ENCODE assay signal across 3 cellular contexts in the genomic region with DNA sequence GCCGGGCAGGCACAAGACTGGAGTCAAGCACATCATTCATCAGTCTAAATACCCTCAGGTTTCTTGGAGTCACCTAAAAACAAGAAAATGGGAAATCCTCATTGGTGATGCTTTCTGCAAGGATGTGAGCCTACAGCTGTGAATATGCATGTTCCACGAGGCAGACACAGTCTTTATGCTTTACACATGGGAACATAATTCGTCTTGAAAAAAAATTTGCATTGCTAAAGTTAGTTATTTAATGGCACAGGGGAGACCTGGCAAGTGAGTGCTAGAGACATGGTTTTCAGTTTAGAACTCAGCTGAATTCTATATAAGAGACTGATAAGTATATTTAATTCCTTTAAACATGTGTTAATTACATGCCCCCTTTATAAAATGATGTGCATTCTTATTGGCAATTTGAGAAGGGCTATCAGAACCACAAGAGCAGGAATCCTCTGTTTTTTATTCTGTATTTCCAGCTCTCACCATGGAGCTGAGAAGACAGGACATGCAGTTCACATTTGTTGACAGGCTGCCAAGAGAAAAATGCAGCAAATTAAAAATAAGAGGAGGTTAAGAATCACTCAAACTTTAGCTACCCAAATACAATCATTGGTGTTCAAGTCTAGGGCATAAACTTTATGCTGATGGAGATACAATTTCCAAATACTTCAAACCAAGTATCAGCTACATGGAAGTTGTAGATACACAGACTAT.
TF ChIP-seq lines count a peak whose summit lies in the region.

No MANE protein-coding gene starts in this region.

TF ChIP-seq in SK-N-SH treated with all-trans-retinoic acid at 6 μM for 48 hours, 23 proteins besides CTCF, POLR2A, EP300 and RAD21 (continued from another document):
- no peak for TF ChIP-seq ZFP30 (CRISPR knock-in tag; IDR thresholded peaks at IDR 0.05)
- no peak for TF ChIP-seq ESRRG (CRISPR knock-in tag; IDR thresholded peaks at IDR 0.05)
- TF ChIP-seq, protein P1, sequence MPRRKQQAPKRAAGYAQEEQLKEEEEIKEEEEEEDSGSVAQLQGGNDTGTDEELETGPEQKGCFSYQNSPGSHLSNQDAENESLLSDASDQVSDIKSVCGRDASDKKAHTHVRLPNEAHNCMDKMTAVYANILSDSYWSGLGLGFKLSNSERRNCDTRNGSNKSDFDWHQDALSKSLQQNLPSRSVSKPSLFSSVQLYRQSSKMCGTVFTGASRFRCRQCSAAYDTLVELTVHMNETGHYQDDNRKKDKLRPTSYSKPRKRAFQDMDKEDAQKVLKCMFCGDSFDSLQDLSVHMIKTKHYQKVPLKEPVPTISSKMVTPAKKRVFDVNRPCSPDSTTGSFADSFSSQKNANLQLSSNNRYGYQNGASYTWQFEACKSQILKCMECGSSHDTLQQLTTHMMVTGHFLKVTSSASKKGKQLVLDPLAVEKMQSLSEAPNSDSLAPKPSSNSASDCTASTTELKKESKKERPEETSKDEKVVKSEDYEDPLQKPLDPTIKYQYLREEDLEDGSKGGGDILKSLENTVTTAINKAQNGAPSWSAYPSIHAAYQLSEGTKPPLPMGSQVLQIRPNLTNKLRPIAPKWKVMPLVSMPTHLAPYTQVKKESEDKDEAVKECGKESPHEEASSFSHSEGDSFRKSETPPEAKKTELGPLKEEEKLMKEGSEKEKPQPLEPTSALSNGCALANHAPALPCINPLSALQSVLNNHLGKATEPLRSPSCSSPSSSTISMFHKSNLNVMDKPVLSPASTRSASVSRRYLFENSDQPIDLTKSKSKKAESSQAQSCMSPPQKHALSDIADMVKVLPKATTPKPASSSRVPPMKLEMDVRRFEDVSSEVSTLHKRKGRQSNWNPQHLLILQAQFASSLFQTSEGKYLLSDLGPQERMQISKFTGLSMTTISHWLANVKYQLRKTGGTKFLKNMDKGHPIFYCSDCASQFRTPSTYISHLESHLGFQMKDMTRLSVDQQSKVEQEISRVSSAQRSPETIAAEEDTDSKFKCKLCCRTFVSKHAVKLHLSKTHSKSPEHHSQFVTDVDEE (CRISPR knock-in tag; IDR thresholded peaks at IDR 0.05) = no peak
- TF ChIP-seq ARNTL (CRISPR knock-in tag; IDR thresholded peaks at IDR 0.05; ENCODE audit: borderline replicate concordance, low read depth) = no peak
- TF ChIP-seq RARB (CRISPR knock-in tag; IDR thresholded peaks at IDR 0.05) = no peak

TF ChIP-seq in SK-N-SH, 30 proteins besides CTCF, POLR2A, EP300 and RAD21 (continued from another document):
- TF ChIP-seq, protein P2, sequence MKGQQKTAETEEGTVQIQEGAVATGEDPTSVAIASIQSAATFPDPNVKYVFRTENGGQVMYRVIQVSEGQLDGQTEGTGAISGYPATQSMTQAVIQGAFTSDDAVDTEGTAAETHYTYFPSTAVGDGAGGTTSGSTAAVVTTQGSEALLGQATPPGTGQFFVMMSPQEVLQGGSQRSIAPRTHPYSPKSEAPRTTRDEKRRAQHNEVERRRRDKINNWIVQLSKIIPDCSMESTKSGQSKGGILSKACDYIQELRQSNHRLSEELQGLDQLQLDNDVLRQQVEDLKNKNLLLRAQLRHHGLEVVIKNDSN (IDR thresholded peaks at IDR 0.05; ENCODE audit: borderline replicate concordance, low read depth) = no peak
- no peak for TF ChIP-seq SIN3A (IDR thresholded peaks at IDR 0.05; ENCODE audit: borderline replicate concordance, low read depth, low read length)
- no peak for TF ChIP-seq ZBTB33 (IDR thresholded peaks at IDR 0.05; ENCODE audit: borderline replicate concordance, low read depth)
- TF ChIP-seq FOXJ3 (CRISPR knock-in tag; IDR thresholded peaks at IDR 0.05) = no peak
- no peak for TF ChIP-seq FOSL2 (IDR thresholded peaks at IDR 0.05; ENCODE audit: borderline replicate concordance, low read depth)
- TF ChIP-seq, protein P3, sequence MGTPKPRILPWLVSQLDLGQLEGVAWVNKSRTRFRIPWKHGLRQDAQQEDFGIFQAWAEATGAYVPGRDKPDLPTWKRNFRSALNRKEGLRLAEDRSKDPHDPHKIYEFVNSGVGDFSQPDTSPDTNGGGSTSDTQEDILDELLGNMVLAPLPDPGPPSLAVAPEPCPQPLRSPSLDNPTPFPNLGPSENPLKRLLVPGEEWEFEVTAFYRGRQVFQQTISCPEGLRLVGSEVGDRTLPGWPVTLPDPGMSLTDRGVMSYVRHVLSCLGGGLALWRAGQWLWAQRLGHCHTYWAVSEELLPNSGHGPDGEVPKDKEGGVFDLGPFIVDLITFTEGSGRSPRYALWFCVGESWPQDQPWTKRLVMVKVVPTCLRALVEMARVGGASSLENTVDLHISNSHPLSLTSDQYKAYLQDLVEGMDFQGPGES (IDR thresholded peaks at IDR 0.05; ENCODE audit: low read depth, low read length) = no peak
- TF ChIP-seq PBX3 (IDR thresholded peaks at IDR 0.05) = no peak
- no peak for TF ChIP-seq TCF12 (IDR thresholded peaks at IDR 0.05)
- TF ChIP-seq POLR2AphosphoS5 (IDR thresholded peaks at IDR 0.05; ENCODE audit: low read depth, low read length) = no peak
- TF ChIP-seq NFIC (IDR thresholded peaks at IDR 0.05; ENCODE audit: borderline replicate concordance) = no peak

TF ChIP-seq in endothelial cell of umbilical vein, 7 proteins besides CTCF, POLR2A, EP300 and RAD21:
- TF ChIP-seq JUN (IDR thresholded peaks at IDR 0.05; ENCODE audit: borderline replicate concordance, insufficient read depth, insufficient read length, low read depth) (no peak), POLR2AphosphoS5 (IDR thresholded peaks at IDR 0.05; ENCODE audit: insufficient read depth, low read depth, low read length) (no peak)
TF ChIP-seq in endothelial cell of umbilical vein: peak in this region for 0.
